ENCODE assay signal across 15 cellular contexts in genomic region chr2:219056896-219057708, GRCh38. TPM values are rescaled to one million over a fixed set of nuclear protein-coding genes. Genes with fewer than 3 reads are reported as not detected.
DNase-seq lines count a peak whose midpoint lies in the region; ATAC-seq and TF ChIP-seq lines count a peak whose summit lies in the region.
"Had no signal": no experiment of that assay in that cellular context is flagged by ENCODE, and none has a peak within 500 bp of the region (broad histone marks: within the 10 kb centered on the region; RNA-seq: fewer than 3 reads in every experiment).

No MANE protein-coding gene starts in this region.

- H3K27me3 ChIP-seq in Panc1 (ENCODE audit: control insufficient read depth, insufficient read depth, low read length) (peaks cover 18% of the 10 kb centered on the region), iPS-18a (ENCODE audit: control insufficient read depth, insufficient read depth, low read length) (peaks cover 96% of the 10 kb centered on the region), spleen (replicated peaks in 1 of 7) (peaks cover 18 to 93% (median 68%) of the 10 kb centered on the region in 7 donors)
- H3K27me3 ChIP-seq: SJCRH30 had no signal

- CTCF ChIA-PET in activated CD4-positive, alpha-beta T cell treated with anti-CD3 and anti-CD28 coated beads for 36 hours (lab: Charles Lee) = interaction anchor here (0.8 to 8.9 kb wide), 15 partner anchors 9 to 181 kb away, joined by 3 to 125 read pairs (median 5); partner anchors contain the start of gene CFAP65
- CTCF ChIA-PET in Panc1 (lab: Charles Lee) = interaction anchor here (1.2 to 1.4 kb wide), 3 partner anchors 27 to 62 kb away, joined by 3 to 7 read pairs (median 4); no protein-coding TSS in a partner anchor

- ATAC-seq in activated CD4-positive, alpha-beta T cell treated with anti-CD3 and anti-CD28 coated beads for 36 hours = no peak
- ATAC-seq in Panc1 = 0 out of 2 replicates have a peak, but pooled peaks have one; percentile 2
- no peak for ATAC-seq in omental fat pad (ENCODE audit: low FRiP score)

- POLR2A ChIA-PET in activated CD4-positive, alpha-beta T cell treated with anti-CD3 and anti-CD28 coated beads for 36 hours (lab: Charles Lee) = no interaction called here
- POLR2A ChIA-PET in Panc1 (lab: Charles Lee) = no interaction called here

- H3K27ac ChIP-seq in Panc1 (ENCODE audit: low read length) (no peak overlapping the region), iPS-18a (ENCODE audit: low read length) (no peak overlapping the region), spleen (no peak overlapping the region)
- H3K27ac ChIP-seq: cardiac muscle cell, SJCRH30 had no signal

- intact Hi-C loops in activated CD4-positive, alpha-beta T cell treated with anti-CD3 and anti-CD28 coated beads for 36 hours (cut with DNase I, micrococcal nuclease) = loop anchor here in 1 of 2 experiments (5.0 kb wide), 1 partner anchor 240 kb away; no protein-coding TSS in a partner anchor
- intact Hi-C loops in Panc1 (cut with micrococcal nuclease; ENCODE audit: unreplicated experiment) = loop anchor here (5.0 to 10.0 kb wide), 3 partner anchors 60 to 248 kb away; partner anchors contain the start of gene PTPRN
- intact Hi-C loops in spleen (cut with DNase I; ENCODE audit: low total_unique reads) = loop anchor here (10.0 kb wide), 2 partner anchors 58 to 98 kb away; no protein-coding TSS in a partner anchor

- H3K36me3 ChIP-seq in Panc1 (ENCODE audit: control insufficient read depth, insufficient read depth, low read length) (no peaks in the 10 kb centered on the region), iPS-18a (ENCODE audit: control insufficient read depth, low read depth, low read length) (no peaks in the 10 kb centered on the region), spleen (no peaks in the 10 kb centered on the region)
- H3K36me3 ChIP-seq: cardiac muscle cell, SJCRH30 had no signal

- no peaks in the 10 kb centered on the region for H3K9me3 ChIP-seq in Panc1 (ENCODE audit: control insufficient read depth, insufficient read depth, low read depth, low read length)
- H3K9me3 ChIP-seq in iPS-18a (ENCODE audit: control insufficient read depth, low read depth, low read length) = no peaks in the 10 kb centered on the region
- no peaks in the 10 kb centered on the region for H3K9me3 ChIP-seq in spleen
- H3K9me3 ChIP-seq: SJCRH30 had no signal

- 8 to 24% (median 15%) methylated on average over 28 to 40 of the region's 40 CpGs for WGBS in spleen, 5 donors

- peaks cover 48% of the 10 kb centered on the region for H3K27me3 Mint-ChIP-seq in activated CD4-positive, alpha-beta T cell treated with anti-CD3 and anti-CD28 coated beads for 36 hours

- H3K4me1 Mint-ChIP-seq in activated CD4-positive, alpha-beta T cell treated with anti-CD3 and anti-CD28 coated beads for 36 hours = peaks cover 19% of the 10 kb centered on the region

- peak overlapping the region; percentile 0 to 37; a peak in 2 of 4 replicates for H3K4me3 ChIP-seq in Panc1 (ENCODE audit: low read depth in 2 of 2, low read length in 2 of 2)
- peak overlapping the region; percentile 25 for H3K4me3 ChIP-seq in iPS-18a (ENCODE audit: low read length)
- peak overlapping the region in 1 of 8 donors; percentile 51 for H3K4me3 ChIP-seq in spleen
- H3K4me3 ChIP-seq: cardiac muscle cell, SJCRH30 had no signal

- TF ChIP-seq CTCF in Panc1 (IDR thresholded peaks at IDR 0.05) (no peak), spleen (IDR thresholded peaks at IDR 0.05 in 8 of 11, conservative IDR thresholded peaks at IDR 0.05 in 3 of 11) (no peak), omental fat pad (IDR thresholded peaks at IDR 0.05) (no peak)

- no TSS peak for BruUV-seq in Panc1 (replicated peaks; lab: Mats Ljungman, UMichigan)

- no peak overlapping the region for H3K4me3 Mint-ChIP-seq in activated CD4-positive, alpha-beta T cell treated with anti-CD3 and anti-CD28 coated beads for 36 hours

- H3K27ac Mint-ChIP-seq in activated CD4-positive, alpha-beta T cell treated with anti-CD3 and anti-CD28 coated beads for 36 hours = no peak overlapping the region
- H3K27ac Mint-ChIP-seq: activated CD8-positive, alpha-beta memory T cell treated with anti-CD3 and anti-CD28 coated beads, Interleukin-2, amount 10 ng/mL, durations not matched to agents 7 days and 5 days; activated naive CD4-positive, alpha-beta T cell treated with anti-CD3 and anti-CD28 coated beads, Interleukin-2, amount 50 U/mL, for 24 hours; CD8-positive, alpha-beta T cell had no signal

- H3K4me1 ChIP-seq in Panc1 (ENCODE audit: control insufficient read depth, insufficient read depth, low read length) (peaks cover 21% of the 10 kb centered on the region), iPS-18a (ENCODE audit: control insufficient read depth, low read depth, low read length) (no peaks in the 10 kb centered on the region), spleen (peaks cover 27 to 46% (median 41%) of the 10 kb centered on the region in 6 donors)
- H3K4me1 ChIP-seq: SJCRH30 had no signal

- peak; percentile 10 for DNase-seq in activated CD4-positive, alpha-beta T cell treated with anti-CD3 and anti-CD28 coated beads for 36 hours
- no peak for DNase-seq in activated CD4-positive, alpha-beta T cell treated with anti-CD3 and anti-CD28 coated beads for 48 hours
- DNase-seq in Panc1 (ENCODE audit: low read depth, low spot score) (no peak), spleen (peak; percentile 67), omental fat pad (ENCODE audit: low spot score) (no peak), NCI-H2029 (lab: John Stamatoyannopoulos, UW) (no peak)
- no peak for DNase-seq in stimulated activated CD4-positive, alpha-beta T cell treated with anti-CD3 and anti-CD28 coated beads, Interleukin-1b, Interleukin-23, amount 100 ng/mL, for 48 hours

- H3K9ac ChIP-seq in iPS-18a (ENCODE audit: low read length) = no peak overlapping the region

- no peaks in the 10 kb centered on the region for H3K9me3 Mint-ChIP-seq in activated CD4-positive, alpha-beta T cell treated with anti-CD3 and anti-CD28 coated beads for 36 hours (ENCODE audit: low read depth)
- H3K9me3 Mint-ChIP-seq: activated naive CD4-positive, alpha-beta T cell treated with anti-CD3 and anti-CD28 coated beads, Interleukin-2, amount 50 U/mL, for 24 hours; CD8-positive, alpha-beta T cell had no signal

- in situ Hi-C loops in Panc1 (cut with HindIII; ENCODE audit: low pct_unique_long_range_greater_than_20kb, low sequenced_read_pairs) = no loop called here

- no peak for TF ChIP-seq POLR2A in spleen (IDR thresholded peaks at IDR 0.05)

- H3K36me3 Mint-ChIP-seq in activated CD4-positive, alpha-beta T cell treated with anti-CD3 and anti-CD28 coated beads for 36 hours (ENCODE audit: low read depth) = no peaks in the 10 kb centered on the region
- H3K36me3 Mint-ChIP-seq: activated CD8-positive, alpha-beta memory T cell treated with anti-CD3 and anti-CD28 coated beads, Interleukin-2, amount 10 ng/mL, durations not matched to agents 7 days and 5 days; activated naive CD4-positive, alpha-beta T cell treated with anti-CD3 and anti-CD28 coated beads, Interleukin-2, amount 50 U/mL, for 24 hours; CD8-positive, alpha-beta T cell had no signal

RNA-seq across cellular contexts. Expression of gene IHH, which starts 3.6 kb away (rescaled TPM):
- under 1 TPM in 1 of 2 experiments, not detected in 1; 0.12 TPM for total RNA-seq in activated CD4-positive, alpha-beta T cell treated with anti-CD3 and anti-CD28 coated beads for 36 hours
- 0.23 TPM for total RNA-seq in Panc1 (2021; ENCODE audit: unreplicated experiment)
- 0.15 TPM for polyA plus RNA-seq in Panc1 (2012; ENCODE audit: insufficient read length)
- total RNA-seq in spleen = not detected
- polyA plus RNA-seq in spleen = under 1 TPM in 2 of 3 donors, not detected in 1; 0.06 to 0.13 TPM
- total RNA-seq in omental fat pad = under 1 TPM in 1 of 4 donors, not detected in 3; 0.48 TPM
- total RNA-seq: activated CD8-positive, alpha-beta memory T cell treated with anti-CD3 and anti-CD28 coated beads, Interleukin-2, amount 10 ng/mL, durations not matched to agents 7 days and 5 days; cardiac muscle cell; CD8-positive, alpha-beta T cell; left cardiac atrium; SJCRH30 had no signal
- polyA plus RNA-seq: cardiac muscle cell had no signal

RNA-seq across cellular contexts. Expression of gene CFAP65, which starts 15.8 kb away (rescaled TPM):
- total RNA-seq in activated CD4-positive, alpha-beta T cell treated with anti-CD3 and anti-CD28 coated beads for 36 hours = not detected
- total RNA-seq in Panc1 (2021; ENCODE audit: unreplicated experiment) = 0.33 TPM
- 0.10 TPM for polyA plus RNA-seq in Panc1 (2012; ENCODE audit: insufficient read length)
- total RNA-seq in spleen = under 1 TPM in 1 of 7 donors, not detected in 6; 0.28 TPM
- polyA plus RNA-seq in spleen = not detected
- under 1 TPM in 1 of 4 donors, not detected in 3; 0.19 TPM for total RNA-seq in omental fat pad
- total RNA-seq: activated CD8-positive, alpha-beta memory T cell treated with anti-CD3 and anti-CD28 coated beads, Interleukin-2, amount 10 ng/mL, durations not matched to agents 7 days and 5 days; CD8-positive, alpha-beta T cell; HT-29; left cardiac atrium; SJCRH30 had no signal

Comparison
In these comparisons a context has a peak if more than half of its experiments do, and no peak if none do; other contexts are left out.
1. DNase-seq: peak in activated CD4-positive, alpha-beta T cell treated with anti-CD3 and anti-CD28 coated beads for 36 hours (single experiment) and spleen (single experiment); none in activated CD4-positive, alpha-beta T cell treated with anti-CD3 and anti-CD28 coated beads for 48 hours (single experiment), Panc1 (single experiment), stimulated activated CD4-positive, alpha-beta T cell treated with anti-CD3 and anti-CD28 coated beads, Interleukin-1b, Interleukin-23, amount 100 ng/mL, for 48 hours (single experiment), omental fat pad (single experiment) and NCI-H2029 (single experiment).